ENCODE assay signal across 8 cellular contexts in the genomic region with DNA sequence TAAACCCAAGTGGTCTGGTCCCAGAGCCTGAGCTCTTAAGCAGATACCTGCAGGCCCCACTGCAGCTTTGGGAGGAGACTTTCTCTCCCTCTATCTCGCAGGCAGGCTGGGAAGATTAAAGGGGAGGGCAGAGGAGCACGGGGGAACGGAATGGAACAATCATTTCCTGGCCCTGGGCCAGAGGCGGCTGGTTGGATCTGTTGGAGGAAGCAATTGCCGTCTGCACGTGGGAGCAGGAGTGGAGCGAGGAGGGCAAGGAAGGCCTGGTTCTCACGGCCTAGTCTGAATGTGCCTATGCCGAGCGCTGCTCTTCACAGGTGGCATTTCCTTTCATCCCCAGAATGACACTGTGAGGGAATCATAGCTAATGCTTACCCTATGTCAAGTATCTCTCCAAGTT. TPM values are rescaled to one million over a fixed set of nuclear protein-coding genes. Genes with fewer than 3 reads are reported as not detected.
A peak's percentile ranks its signal among the peaks of the same experiment; 100 is the strongest.
DNase-seq lines count a peak whose midpoint lies in the region; ATAC-seq and TF ChIP-seq lines count a peak whose summit lies in the region.

No MANE protein-coding gene starts in this region.

- H3K4me1 ChIP-seq in breast epithelium, result peaks cover 0 to 8% of the 10 kb centered on the region in 2 donors

- H3K9me3 Mint-ChIP-seq in MCF 10A (ENCODE audit: unreplicated experiment) (peaks cover 1% of the 10 kb centered on the region), brain (peaks cover 0 to 3% (median 1%) of the 10 kb centered on the region in 5 experiments)

- in situ Hi-C loops in GM13976 (cut with MboI; ENCODE audit: low sequenced_read_pairs, unreplicated experiment), result no loop called here

- TF ChIP-seq POLR2A in breast epithelium (IDR thresholded peaks at IDR 0.05) (no peak), GM18505 (IDR thresholded peaks at IDR 0.05; ENCODE audit: borderline replicate concordance, extremely low read depth, insufficient read depth, insufficient read length) (no peak)

- no peaks in the 10 kb centered on the region for H3K36me3 ChIP-seq in breast epithelium

- H3K9me3 ChIP-seq in breast epithelium, result no peaks in the 10 kb centered on the region

- peaks cover 12% of the 10 kb centered on the region for H3K27me3 Mint-ChIP-seq in MCF 10A (ENCODE audit: insufficient read depth, unreplicated experiment)
- peaks cover 5% of the 10 kb centered on the region for H3K27me3 Mint-ChIP-seq in brain

- DNase-seq in breast epithelium (ENCODE audit: low spot score in 2 of 2) (peak; percentile 37 to 66), MCF 10A (ENCODE audit: unreplicated experiment) (no peak), kidney tubule cell (ENCODE audit: low spot score) (peak; percentile 56), GM13976 (ENCODE audit: low spot score) (no peak), KG1 (lab: John Stamatoyannopoulos, UW) (no peak), cortex of kidney (lab: John Stamatoyannopoulos, UW) (no peak)

- H3K4me3 ChIP-seq in breast epithelium, result no peak overlapping the region

- no TSS peak for BruUV-seq in MCF 10A (replicated peaks; lab: Mats Ljungman, UMichigan)

- H3K27ac Mint-ChIP-seq in MCF 10A (ENCODE audit: low read depth, unreplicated experiment) (no peak overlapping the region), brain (peak overlapping the region; percentile 38 to 91 (median 74))

- no peaks in the 10 kb centered on the region for H3K36me3 Mint-ChIP-seq in MCF 10A (ENCODE audit: insufficient read depth, unreplicated experiment)
- H3K36me3 Mint-ChIP-seq in brain, result peaks cover 4% of the 10 kb centered on the region

- no peak for ATAC-seq in GM18505 (IDR thresholded peaks at IDR 0.05; ENCODE audit: unreplicated experiment)

- no peak overlapping the region for H3K4me3 Mint-ChIP-seq in MCF 10A (ENCODE audit: unreplicated experiment)
- H3K4me3 Mint-ChIP-seq in brain, result peak overlapping the region in 3 of 5 experiments; percentile 21 to 48 (median 24)

- POLR2A ChIA-PET in MCF 10A (lab: Yijun Ruan, JAX), result interaction anchor here (1.1 kb wide), 1 partner anchor 111 kb away, joined by 3 read pairs; no protein-coding TSS in a partner anchor

- H3K4me1 Mint-ChIP-seq in MCF 10A (ENCODE audit: insufficient read depth, unreplicated experiment), result peaks cover 5% of the 10 kb centered on the region
- peaks cover 57% of the 10 kb centered on the region for H3K4me1 Mint-ChIP-seq in brain

- CTCF ChIA-PET in MCF 10A (lab: Yijun Ruan, JAX), result interaction anchor here (0.9 kb wide), 1 partner anchor 12 kb away, joined by 3 read pairs; no protein-coding TSS in a partner anchor

- peak overlapping the region; percentile 33 to 48 for H3K27ac ChIP-seq in breast epithelium

- H3K27me3 ChIP-seq in breast epithelium, result no peaks in the 10 kb centered on the region

- intact Hi-C loops in breast epithelium (cut with DNase I; ENCODE audit: low total_unique reads), result no loop called here
- intact Hi-C loops in MCF 10A (cut with micrococcal nuclease), result no loop called here

- TF ChIP-seq CTCF in breast epithelium (IDR thresholded peaks at IDR 0.05) (no peak), MCF 10A (IDR thresholded peaks at IDR 0.05; ENCODE audit: unreplicated experiment) (no peak), brain (conservative IDR thresholded peaks at IDR 0.05) (no peak), GM13976 (IDR thresholded peaks at IDR 0.05; ENCODE audit: borderline replicate concordance, control extremely low read depth, extremely low read depth, insufficient read depth, missing control alignments) (no peak)

RNA-seq across cellular contexts. Expression of a gene that starts 23.7 kb away (rescaled TPM):
- 1 to 10 TPM in 1 of 3 donors, under 1 TPM in 1, not detected in 1; 0.16 to 2.0 TPM for total RNA-seq in breast epithelium
- total RNA-seq in MCF 10A (2022), result 0.12 TPM in 1 of 2 replicates, not detected in the other
- polyA plus RNA-seq in brain (ENCODE audit: insufficient read depth, low read depth, low replicate concordance), result 21.1 TPM

Comparison
In these comparisons a context has a peak if more than half of its experiments do, and no peak if none do; other contexts are left out.
1. DNase-seq: peak in breast epithelium (2 of 2) and kidney tubule cell (single experiment); none in MCF 10A (single experiment), GM13976 (single experiment), KG1 (single experiment) and cortex of kidney (single experiment).